Comparison of ENCODE assay signal across 10 cellular contexts in the genomic region with DNA sequence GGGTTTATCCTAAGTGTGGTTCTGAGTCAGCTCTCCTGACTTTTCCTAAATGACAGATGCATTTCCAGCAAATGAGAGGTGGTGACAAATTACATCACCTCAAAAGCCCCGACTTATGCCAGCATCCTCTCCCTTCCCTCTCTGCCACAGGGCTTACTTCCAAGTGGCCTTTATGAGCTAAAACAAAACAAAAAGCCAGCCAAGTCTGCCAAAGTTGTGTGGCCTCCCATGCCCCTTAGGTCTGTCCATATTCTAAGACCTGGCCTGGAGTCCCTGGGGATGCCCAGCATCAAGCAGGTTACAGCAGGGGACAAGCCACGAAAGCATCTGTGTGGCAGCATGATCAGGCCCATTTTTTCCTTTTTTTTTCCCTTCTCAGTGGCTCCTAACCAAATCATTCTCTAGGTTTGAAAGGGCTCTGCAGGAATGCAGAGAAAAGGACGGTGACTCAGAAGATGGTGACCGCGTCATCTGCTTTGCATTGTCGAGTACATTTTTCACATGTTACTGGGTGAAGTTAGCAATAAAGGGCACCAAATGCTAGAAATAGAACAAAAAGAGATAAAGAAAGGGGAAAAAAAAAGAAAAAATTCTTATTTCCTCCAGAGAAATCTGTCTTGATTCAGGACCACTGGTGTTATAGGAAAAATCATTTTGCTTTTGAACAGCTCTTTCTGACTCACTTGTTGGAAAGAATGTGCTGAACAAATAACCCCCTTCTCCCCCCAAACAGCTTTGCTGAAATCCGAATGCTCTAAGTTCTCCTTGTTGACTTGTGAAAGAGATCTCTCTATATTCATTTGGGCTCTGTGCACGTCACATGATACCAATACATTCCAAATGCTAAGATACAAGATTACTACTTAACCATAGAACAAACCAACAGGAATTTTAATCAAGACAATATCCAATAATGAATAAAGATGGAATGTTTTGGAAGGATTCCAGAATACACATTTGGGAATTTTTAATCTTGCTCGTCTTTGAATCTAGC.
DNase-seq lines count a peak whose midpoint lies in the region; ATAC-seq and TF ChIP-seq lines count a peak whose summit lies in the region.
"Had no signal": no experiment of that assay in that cellular context is flagged by ENCODE, and none has a peak within 500 bp of the region (broad histone marks: within the 10 kb centered on the region; RNA-seq: fewer than 3 reads in every experiment).

No MANE protein-coding gene starts in this region.

- TF ChIP-seq POLR2A in adrenal gland (IDR thresholded peaks at IDR 0.05): no peak

- H3K27me3 ChIP-seq in PC-9 (ENCODE audit: insufficient read depth, low read depth): no peaks in the 10 kb centered on the region
- H3K27me3 ChIP-seq in fibroblast of lung (ENCODE audit: control insufficient read depth, insufficient read depth, low read length): no peaks in the 10 kb centered on the region
- no peaks in the 10 kb centered on the region for H3K27me3 ChIP-seq in osteoblast (ENCODE audit: insufficient read depth, low read length)
- no peaks in the 10 kb centered on the region for H3K27me3 ChIP-seq in adrenal gland

- H3K27ac ChIP-seq in PC-9 (peak overlapping the region; percentile 72), fibroblast of lung (ENCODE audit: insufficient read depth, low read length) (peak overlapping the region; percentile 85), osteoblast (ENCODE audit: low read depth, low read length) (peak overlapping the region; percentile 99), adrenal gland (peak overlapping the region in 2 of 5 donors; percentile 36 to 41)

- H3K9me3 ChIP-seq in PC-9 (ENCODE audit: insufficient read depth, low read depth): no peaks in the 10 kb centered on the region
- no peaks in the 10 kb centered on the region for H3K9me3 ChIP-seq in fibroblast of lung (ENCODE audit: control insufficient read depth, insufficient read depth, low read depth, low read length)
- no peaks in the 10 kb centered on the region for H3K9me3 ChIP-seq in osteoblast (ENCODE audit: low read depth, low read length)
- no peaks in the 10 kb centered on the region for H3K9me3 ChIP-seq in adrenal gland (replicated peaks in 1 of 3)

- peaks cover 46% of the 10 kb centered on the region for H3K4me1 ChIP-seq in PC-9 (replicated peaks; ENCODE audit: insufficient read depth)
- H3K4me1 ChIP-seq in fibroblast of lung (ENCODE audit: control insufficient read depth, extremely low read depth, insufficient read depth, low read length): peaks cover 21% of the 10 kb centered on the region
- peaks cover 49% of the 10 kb centered on the region for H3K4me1 ChIP-seq in osteoblast (ENCODE audit: insufficient read depth, low read length)
- no peaks in the 10 kb centered on the region for H3K4me1 ChIP-seq in adrenal gland (replicated peaks in 1 of 2)

- TF ChIP-seq CTCF in PC-9 (conservative IDR thresholded peaks at IDR 0.05) (no peak), fibroblast of lung (conservative IDR thresholded peaks at IDR 0.05 in 1 of 2, IDR thresholded peaks at IDR 0.05 in 1 of 2; ENCODE audit: low read depth in 1 of 2, low read length in 2 of 2) (no peak), osteoblast (IDR thresholded peaks at IDR 0.05; ENCODE audit: extremely low read depth, low read depth, low read length) (no peak), adrenal gland (IDR thresholded peaks at IDR 0.05) (no peak), GM13976 (IDR thresholded peaks at IDR 0.05; ENCODE audit: borderline replicate concordance, control extremely low read depth, extremely low read depth, insufficient read depth, missing control alignments) (no peak)

- peak overlapping the region; percentile 46 for H3K9ac ChIP-seq in fibroblast of lung (ENCODE audit: insufficient read depth, low read length)

- H3K4me2 ChIP-seq in PC-9 (peak overlapping the region; percentile 67), fibroblast of lung (ENCODE audit: extremely low read depth, insufficient read depth, low read length) (peak overlapping the region; percentile 68), osteoblast (ENCODE audit: insufficient read depth, low read length) (peak overlapping the region; percentile 69)

- H3K4me3 ChIP-seq in PC-9: peak overlapping the region; percentile 32; the same call in 1 of the 2 replicates
- H3K4me3 ChIP-seq in fibroblast of lung (replicated peaks in 1 of 4; ENCODE audit: control extremely low read depth in 1 of 4, insufficient read depth in 1 of 4, low read depth in 3 of 4, low read length in 4 of 4): peak overlapping the region in 2 of 4 experiments; percentile 7 to 12
- H3K4me3 ChIP-seq in osteoblast (ENCODE audit: insufficient read depth, low read length): peak overlapping the region; percentile 26
- H3K4me3 ChIP-seq in adrenal gland: no peak overlapping the region

- in situ Hi-C loops in Caki2 (cut with HindIII; ENCODE audit: low pct_unique_long_range_greater_than_20kb, low sequenced_read_pairs) (no loop called here), GM13976 (cut with MboI; ENCODE audit: low sequenced_read_pairs, unreplicated experiment) (no loop called here)

- CTCF ChIA-PET in PC-9 (lab: Charles Lee): no interaction called here

- no peaks in the 10 kb centered on the region for H3K36me3 ChIP-seq in PC-9 (ENCODE audit: low read depth)
- no peaks in the 10 kb centered on the region for H3K36me3 ChIP-seq in fibroblast of lung (ENCODE audit: control insufficient read depth, insufficient read depth, low read length)
- no peaks in the 10 kb centered on the region for H3K36me3 ChIP-seq in osteoblast (ENCODE audit: insufficient read depth, low read length)
- no peaks in the 10 kb centered on the region for H3K36me3 ChIP-seq in adrenal gland (replicated peaks in 1 of 2)

- POLR2A ChIA-PET in PC-9 (lab: Charles Lee; ENCODE audit: unreplicated experiment): no interaction called here

- H3K9me2 ChIP-seq in PC-9 (ENCODE audit: insufficient read depth): no peaks in the 10 kb centered on the region

- no peak for ATAC-seq in HG03108 (IDR thresholded peaks at IDR 0.05; ENCODE audit: unreplicated experiment)
- ATAC-seq in HG02571 (IDR thresholded peaks at IDR 0.05; ENCODE audit: unreplicated experiment): no peak
- ATAC-seq: activated CD8-positive, alpha-beta T cell treated with anti-CD3 and anti-CD28 coated beads, Interleukin-2, amount 10 ng/mL, durations not matched to agents 7 days and 5 days had no signal

- peak; percentile 90 for DNase-seq in Caki2 (ENCODE audit: low read depth)
- DNase-seq in PC-9: peak; percentile 8 to 82
- peak; percentile 88 to 99 for DNase-seq in fibroblast of lung (ENCODE audit: low read depth in 2 of 2)
- peak; percentile 79 for DNase-seq in osteoblast (ENCODE audit: insufficient read length, low spot score, missing footprints)
- DNase-seq in adrenal gland: no peak
- no peak for DNase-seq in GM13976 (ENCODE audit: low spot score)
- DNase-seq: activated CD8-positive, alpha-beta T cell treated with anti-CD3 and anti-CD28 coated beads, Interleukin-2, amount 10 ng/mL, durations not matched to agents 7 days and 5 days; SHP77 treated with DMSO at 0.1 percent for 48 hours had no signal

- H2AFZ ChIP-seq in PC-9 (peak overlapping the region; percentile 61; the same call in 1 of the 2 replicates), fibroblast of lung (ENCODE audit: low read length) (no peak overlapping the region), osteoblast (ENCODE audit: low read length) (peak overlapping the region; percentile 42)

- peaks cover 28% of the 10 kb centered on the region for H3F3A ChIP-seq in PC-9 (ENCODE audit: insufficient read depth, low read depth)

- intact Hi-C loops in PC-9 (cut with micrococcal nuclease; ENCODE audit: unreplicated experiment) (no loop called here), adrenal gland (cut with DNase I) (no loop called here)

- 54 to 60% (median 58%) methylated on average over 9 of the region's 9 CpGs for WGBS in adrenal gland, 4 donors

- H3K79me2 ChIP-seq in PC-9 (ENCODE audit: low read depth) (no peaks in the 10 kb centered on the region), fibroblast of lung (ENCODE audit: control insufficient read depth, insufficient read depth, low read length) (no peaks in the 10 kb centered on the region), osteoblast (ENCODE audit: insufficient read depth, low read length) (no peaks in the 10 kb centered on the region)

- BruUV-seq in PC-9 (replicated peaks; lab: Mats Ljungman, UMichigan): no TSS peak

- H4K20me1 ChIP-seq in PC-9 (ENCODE audit: insufficient read depth): no peaks in the 10 kb centered on the region
- H4K20me1 ChIP-seq in fibroblast of lung (ENCODE audit: control insufficient read depth, extremely low read depth, insufficient read depth, low read length): no peaks in the 10 kb centered on the region
- H4K20me1 ChIP-seq in osteoblast (ENCODE audit: insufficient read depth, low read length): no peaks in the 10 kb centered on the region

Comparison
In these comparisons a context has a peak if more than half of its experiments do, and no peak if none do; other contexts are left out.
1. DNase-seq: peak in Caki2 (single experiment), PC-9 (2 of 2), fibroblast of lung (2 of 2) and osteoblast (single experiment); none in adrenal gland (0 of 7) and GM13976 (single experiment).
2. H3K4me3 ChIP-seq: peak in PC-9 (single experiment) and osteoblast (single experiment); none in adrenal gland (0 of 4).
3. Peak in every context shown above with its lines, with median percentiles within 50 percentile points of each other: H3K4me2 ChIP-seq.